In genomic region chr13:33109319-33109718, GRCh38 we compare ENCODE assay signal across 14 cellular contexts.
DNase-seq lines count a peak whose midpoint lies in the region; ATAC-seq and TF ChIP-seq lines count a peak whose summit lies in the region.
"Had no signal": no experiment of that assay in that cellular context is flagged by ENCODE, and none has a peak within 500 bp of the region (broad histone marks: within the 10 kb centered on the region; RNA-seq: fewer than 3 reads in every experiment).

No MANE protein-coding gene starts in this region.

- H3K27ac Mint-ChIP-seq in stimulated activated memory B cell treated with anti-CD40 and anti-IgM and Interleukin-4, amounts not matched to agents 10 μg/mL and 1 μg/mL and 100 μg/mL, for 72 hours, result no peak overlapping the region
- H3K27ac Mint-ChIP-seq: activated T-cell treated with anti-CD3 and anti-CD28 coated beads, Interleukin-2, amount 50 U/mL, for 24 hours; T-helper 1 cell treated with Interleukin-12 subunit alpha and Interleukin-12 subunit beta and Interleukin-4 antibody, amounts not matched to agents 30 μg/mL and 1 μg/mL, for 36 hours had no signal

- no peaks in the 10 kb centered on the region for H3K9me3 ChIP-seq in esophagus muscularis mucosa
- H3K9me3 ChIP-seq: Caco-2 had no signal

- H3K4me1 ChIP-seq in esophagus muscularis mucosa, result peaks cover 57 to 92% (median 91%) of the 10 kb centered on the region in 4 donors

- no peak for TF ChIP-seq EP300 in esophagus muscularis mucosa (IDR thresholded peaks at IDR 0.05)

- peaks cover 9 to 98% (median 53%) of the 10 kb centered on the region in 4 donors for H3K36me3 ChIP-seq in esophagus muscularis mucosa

- peak overlapping the region; percentile 6 for H3K4me3 Mint-ChIP-seq in stimulated activated memory B cell treated with anti-CD40 and anti-IgM and Interleukin-4, amounts not matched to agents 10 μg/mL and 1 μg/mL and 100 μg/mL, for 72 hours
- H3K4me3 Mint-ChIP-seq: activated T-cell treated with anti-CD3 and anti-CD28 coated beads, Interleukin-2, amount 50 U/mL, for 24 hours; central memory CD8-positive, alpha-beta T cell; T-helper 1 cell treated with Interleukin-12 subunit alpha and Interleukin-12 subunit beta and Interleukin-4 antibody, amounts not matched to agents 30 μg/mL and 1 μg/mL, for 36 hours had no signal

- DNase-seq in esophagus muscularis mucosa (ENCODE audit: extremely low spot score) (no peak), DMS114 treated with DMSO at 0.1 percent for 48 hours (lab: John Stamatoyannopoulos, UW; ENCODE audit: unreplicated experiment) (no peak), NCI-H2171 (lab: John Stamatoyannopoulos, UW) (no peak), SIG-M5 (lab: John Stamatoyannopoulos, UW) (no peak), SHP77 (lab: John Stamatoyannopoulos, UW) (no peak)
- DNase-seq: activated T-cell treated with anti-CD3 and anti-CD28 coated beads, Interleukin-2, amount 50 U/mL, for 24 hours; Caco-2; Kasumi-1; NCI-H748 treated with DMSO at 0.1 percent for 48 hours had no signal

- no peak for TF ChIP-seq CTCF in esophagus muscularis mucosa (IDR thresholded peaks at IDR 0.05)

- peaks cover 54% of the 10 kb centered on the region for H3K27me3 Mint-ChIP-seq in stimulated activated memory B cell treated with anti-CD40 and anti-IgM and Interleukin-4, amounts not matched to agents 10 μg/mL and 1 μg/mL and 100 μg/mL, for 72 hours

- no peaks in the 10 kb centered on the region for H3K9me3 Mint-ChIP-seq in stimulated activated memory B cell treated with anti-CD40 and anti-IgM and Interleukin-4, amounts not matched to agents 10 μg/mL and 1 μg/mL and 100 μg/mL, for 72 hours
- H3K9me3 Mint-ChIP-seq: activated T-cell treated with anti-CD3 and anti-CD28 coated beads, Interleukin-2, amount 50 U/mL, for 24 hours; central memory CD8-positive, alpha-beta T cell; T-helper 1 cell treated with Interleukin-12 subunit alpha and Interleukin-12 subunit beta and Interleukin-4 antibody, amounts not matched to agents 30 μg/mL and 1 μg/mL, for 36 hours had no signal

- ATAC-seq in GM18873 (IDR thresholded peaks at IDR 0.05; ENCODE audit: low FRiP score, unreplicated experiment) (peak; percentile 33), HG03280 (IDR thresholded peaks at IDR 0.05; ENCODE audit: unreplicated experiment) (peak; percentile 24)
- no peak for ATAC-seq in stimulated activated memory B cell treated with anti-CD40 and anti-IgM and Interleukin-4, amounts not matched to agents 10 μg/mL and 1 μg/mL and 100 μg/mL, for 72 hours

- H3K36me3 Mint-ChIP-seq in stimulated activated memory B cell treated with anti-CD40 and anti-IgM and Interleukin-4, amounts not matched to agents 10 μg/mL and 1 μg/mL and 100 μg/mL, for 72 hours, result no peaks in the 10 kb centered on the region

- no peaks in the 10 kb centered on the region for H3K27me3 ChIP-seq in esophagus muscularis mucosa

- WGBS in esophagus muscularis mucosa, result 34% methylated on average over 4 of the region's 4 CpGs

- intact Hi-C loops in esophagus muscularis mucosa (cut with DNase I), result no loop called here

- peaks cover 50% of the 10 kb centered on the region for H3K4me1 Mint-ChIP-seq in stimulated activated memory B cell treated with anti-CD40 and anti-IgM and Interleukin-4, amounts not matched to agents 10 μg/mL and 1 μg/mL and 100 μg/mL, for 72 hours
- H3K4me1 Mint-ChIP-seq: central memory CD8-positive, alpha-beta T cell had no signal

- H3K27ac ChIP-seq in esophagus muscularis mucosa (replicated peaks in 1 of 4), result peak overlapping the region; percentile 71 to 78 (median 74)

- H3K4me3 ChIP-seq in esophagus muscularis mucosa, result no peak overlapping the region

- no peak for TF ChIP-seq POLR2A in esophagus muscularis mucosa (IDR thresholded peaks at IDR 0.05; ENCODE audit: low read depth)
